In the genomic region with DNA sequence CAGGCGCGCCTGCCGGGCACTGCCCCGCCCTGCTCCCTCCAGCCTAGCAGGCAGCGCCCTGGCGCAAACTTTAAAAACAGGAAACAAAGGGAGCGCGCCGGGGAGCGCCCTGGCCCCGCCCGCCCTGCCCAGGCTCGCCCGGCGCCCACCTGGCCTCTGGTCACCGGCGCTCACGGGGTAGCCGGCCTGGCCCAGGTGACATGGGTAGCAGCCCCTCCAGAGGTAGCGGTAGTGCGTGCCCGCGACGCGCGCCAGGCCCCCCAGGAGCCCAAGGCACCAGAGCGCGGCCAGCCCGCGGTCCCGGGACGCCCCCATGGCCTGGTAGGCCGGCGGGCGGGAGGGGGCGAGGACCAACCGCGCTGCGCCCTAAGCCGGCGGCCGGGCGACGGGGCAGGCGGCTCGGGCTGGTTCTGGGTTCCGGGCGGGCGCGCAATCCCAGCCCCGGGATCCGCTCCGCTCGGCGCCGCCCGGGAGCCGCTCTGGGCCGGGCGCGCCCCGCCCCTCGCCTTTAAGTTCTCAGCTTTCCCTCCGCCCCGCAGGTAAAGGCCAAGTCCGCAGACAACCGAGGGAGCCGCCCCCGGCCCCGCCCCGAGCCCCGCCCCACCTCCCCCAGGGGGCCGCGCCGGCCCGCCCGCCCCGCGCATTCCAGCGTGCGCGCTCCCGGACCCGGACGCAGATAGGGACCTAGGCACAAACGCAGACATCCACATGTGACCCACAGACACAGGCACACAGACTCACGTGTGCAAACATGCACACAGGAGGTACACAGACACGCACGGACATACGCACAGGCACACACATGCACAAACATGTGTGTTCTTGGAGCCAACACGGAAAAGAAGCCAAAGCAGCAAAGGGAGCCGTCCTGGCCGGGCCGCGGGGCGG, we compare ENCODE assay signal across 8 cellular contexts.
DNase-seq lines count a peak whose midpoint lies in the region; ATAC-seq lines count a peak whose summit lies in the region.

No MANE protein-coding gene starts in this region.

- H3K4me1 ChIP-seq in mesendoderm (ENCODE audit: control insufficient read depth, low read depth, low read length): no peaks in the 10 kb centered on the region

- H2BK15ac ChIP-seq in mesendoderm (replicated peaks; ENCODE audit: low read depth): no peak overlapping the region

- no peak overlapping the region for H2AK5ac ChIP-seq in mesendoderm (ENCODE audit: low read length)

- no peak overlapping the region for H2BK120ac ChIP-seq in mesendoderm (ENCODE audit: low read depth, low read length)

- no peaks in the 10 kb centered on the region for H3K79me2 ChIP-seq in mesendoderm (ENCODE audit: control insufficient read depth, insufficient read depth, low read length)

- DNase-seq in DMS53 (lab: John Stamatoyannopoulos, UW) (peak; percentile 85), NCI-H2196 (lab: John Stamatoyannopoulos, UW; ENCODE audit: unreplicated experiment) (peak; percentile 91), mesendoderm (peak; percentile 93)
- peak; percentile 86 for DNase-seq in activated CD4-positive, alpha-beta memory T cell treated with anti-CD3 and anti-CD28 coated beads, Interleukin-2, amount 10 ng/mL, durations not matched to agents 7 days and 5 days
- DNase-seq in effector CD4-positive, alpha-beta T cell: peak; percentile 64
- DNase-seq in stimulated activated CD8-positive, alpha-beta memory T cell treated with anti-CD3 and anti-CD28 coated beads, Interleukin-12 subunit alpha, Interleukin-12 subunit beta, amount 100 ng/mL, for 4 hours (ENCODE audit: low read depth): peak; percentile 52

- H3K4ac ChIP-seq in mesendoderm (ENCODE audit: low read depth, low read length): peak overlapping the region; percentile 66

- peak overlapping the region; percentile 59 for H3K4me3 ChIP-seq in mesendoderm (ENCODE audit: low read length)

- peak overlapping the region; percentile 98 for H3K56ac ChIP-seq in mesendoderm (ENCODE audit: low read length)

- no peaks in the 10 kb centered on the region for H3K27me3 ChIP-seq in mesendoderm (ENCODE audit: insufficient read depth, low read length, poor library complexity)

- H3K36me3 ChIP-seq in mesendoderm (ENCODE audit: control insufficient read depth, insufficient read depth, low read length): no peaks in the 10 kb centered on the region

- H3K27ac ChIP-seq in mesendoderm (ENCODE audit: low read depth, low read length): no peak overlapping the region

- H4K5ac ChIP-seq in mesendoderm (ENCODE audit: low read length): no peak overlapping the region

- peak overlapping the region; percentile 86 for H3K4me2 ChIP-seq in mesendoderm (ENCODE audit: low read length)

- no CpG with 5 or more reads among the region's 96 CpGs for WGBS in mesendoderm (ENCODE audit: extremely low coverage, insufficient coverage, low lambda C conversion rate)

- H3K27me3 Mint-ChIP-seq in activated CD4-positive, alpha-beta memory T cell treated with anti-CD3 and anti-CD28 coated beads, Interleukin-2, amount 10 ng/mL, durations not matched to agents 7 days and 5 days: no peaks in the 10 kb centered on the region

- peak overlapping the region; percentile 100 for H3K23ac ChIP-seq in mesendoderm (ENCODE audit: low read length)

- no peaks in the 10 kb centered on the region for H3K36me3 Mint-ChIP-seq in activated CD4-positive, alpha-beta memory T cell treated with anti-CD3 and anti-CD28 coated beads, Interleukin-2, amount 10 ng/mL, durations not matched to agents 7 days and 5 days (ENCODE audit: low read depth)

- peaks cover 14% of the 10 kb centered on the region for H3K4me1 Mint-ChIP-seq in activated CD4-positive, alpha-beta memory T cell treated with anti-CD3 and anti-CD28 coated beads, Interleukin-2, amount 10 ng/mL, durations not matched to agents 7 days and 5 days

- no peak overlapping the region for H4K8ac ChIP-seq in mesendoderm (ENCODE audit: low read depth, low read length)

- no peaks in the 10 kb centered on the region for H3K79me1 ChIP-seq in mesendoderm (ENCODE audit: low read length)

- peak overlapping the region; percentile 94 for H3K9ac ChIP-seq in mesendoderm (ENCODE audit: low read length)

- CTCF ChIA-PET in activated CD4-positive, alpha-beta memory T cell treated with anti-CD3 and anti-CD28 coated beads, Interleukin-2, amount 10 ng/mL, durations not matched to agents 7 days and 5 days (lab: Charles Lee): interaction anchor here (1.2 to 1.3 kb wide), 2 partner anchors 13 to 84 kb away, joined by 3 to 4 read pairs; no protein-coding TSS in a partner anchor

- H2BK5ac ChIP-seq in mesendoderm (ENCODE audit: low read length): no peak overlapping the region

- peak overlapping the region; percentile 78 for H3K4me3 Mint-ChIP-seq in activated CD4-positive, alpha-beta memory T cell treated with anti-CD3 and anti-CD28 coated beads, Interleukin-2, amount 10 ng/mL, durations not matched to agents 7 days and 5 days

- H3K9me3 Mint-ChIP-seq in activated CD4-positive, alpha-beta memory T cell treated with anti-CD3 and anti-CD28 coated beads, Interleukin-2, amount 10 ng/mL, durations not matched to agents 7 days and 5 days: no peaks in the 10 kb centered on the region

- peak overlapping the region; percentile 81 for H3K18ac ChIP-seq in mesendoderm (ENCODE audit: low read length)

- no peak for ATAC-seq in GM19467 (IDR thresholded peaks at IDR 0.05; ENCODE audit: unreplicated experiment)
- no peak for ATAC-seq in HG03439 (IDR thresholded peaks at IDR 0.05; ENCODE audit: unreplicated experiment)

- peak overlapping the region; percentile 51 for H3K27ac Mint-ChIP-seq in activated CD4-positive, alpha-beta memory T cell treated with anti-CD3 and anti-CD28 coated beads, Interleukin-2, amount 10 ng/mL, durations not matched to agents 7 days and 5 days

- POLR2A ChIA-PET in activated CD4-positive, alpha-beta memory T cell treated with anti-CD3 and anti-CD28 coated beads, Interleukin-2, amount 10 ng/mL, durations not matched to agents 7 days and 5 days (lab: Charles Lee): interaction anchor here (1.4 kb wide), 1 partner anchor 946 kb away, joined by 4 read pairs; no protein-coding TSS in a partner anchor
